In genomic region chr5:62460578-62460983, GRCh38 we compare ENCODE assay signal across 8 cellular contexts. TPM values are rescaled to one million over a fixed set of nuclear protein-coding genes. Genes with fewer than 3 reads are reported as not detected.
DNase-seq lines count a peak whose midpoint lies in the region; ATAC-seq and TF ChIP-seq lines count a peak whose summit lies in the region.

No MANE protein-coding gene starts in this region.

- peak; percentile 41 for DNase-seq in Caki2 (ENCODE audit: low read depth)
- DNase-seq in NCI-H2227 (lab: John Stamatoyannopoulos, UW; ENCODE audit: unreplicated experiment): peak; percentile 23
- no peak for DNase-seq in breast epithelium (ENCODE audit: low spot score in 2 of 2)
- no peak for DNase-seq in left lobe of liver (ENCODE audit: low spot score)
- DNase-seq in cerebellar nuclear complex (lab: John Stamatoyannopoulos, UW): no peak
- no peak for DNase-seq in cortex of kidney (lab: John Stamatoyannopoulos, UW)

- ATAC-seq in GM18868 (IDR thresholded peaks at IDR 0.05; ENCODE audit: unreplicated experiment): peak; percentile 92
- ATAC-seq in HG03025 (IDR thresholded peaks at IDR 0.05; ENCODE audit: low FRiP score, unreplicated experiment): peak; percentile 70
- ATAC-seq in left lobe of liver: peak; percentile 75

- H3K9me3 ChIP-seq in breast epithelium: no peaks in the 10 kb centered on the region

- in situ Hi-C loops in Caki2 (cut with HindIII; ENCODE audit: low pct_unique_long_range_greater_than_20kb, low sequenced_read_pairs): no loop called here

- no peak for TF ChIP-seq POLR2A in breast epithelium (IDR thresholded peaks at IDR 0.05)

- no peaks in the 10 kb centered on the region for H3K36me3 ChIP-seq in breast epithelium

- no peaks in the 10 kb centered on the region for H3K4me1 ChIP-seq in breast epithelium

- H3K4me3 ChIP-seq in breast epithelium: no peak overlapping the region

- intact Hi-C loops in breast epithelium (cut with DNase I; ENCODE audit: low total_unique reads): no loop called here

- no peaks in the 10 kb centered on the region for H3K27me3 ChIP-seq in breast epithelium

- no peak overlapping the region for H3K27ac ChIP-seq in breast epithelium

- TF ChIP-seq CTCF in breast epithelium (IDR thresholded peaks at IDR 0.05): peak; percentile 12 to 73 (median 36)

RNA-seq across cellular contexts. Expression of gene IPO11, which starts 48.0 kb away (rescaled TPM):
- 18.9 and 25.9 TPM in 2 replicates for total RNA-seq in Caki2 (2014; rRNA removed; shearing (Covaris generic); ENCODE audit: low replicate concordance)
- 10 to 100 TPM; 31.5 to 34.7 (median 33.1) TPM for total RNA-seq in breast epithelium
- 11.8 TPM for total RNA-seq in left lobe of liver

RNA-seq across cellular contexts. Expression of gene DIMT1, which starts 56.9 kb away (rescaled TPM):
- 17.8 and 19.3 TPM in 2 replicates for total RNA-seq in Caki2 (2014; rRNA removed; shearing (Covaris generic); ENCODE audit: low replicate concordance)
- 10 to 100 TPM; 34.5 to 38.3 (median 38.1) TPM for total RNA-seq in breast epithelium
- 5.9 TPM for total RNA-seq in left lobe of liver

Comparison
In these comparisons a context has a peak if more than half of its experiments do, and no peak if none do; other contexts are left out.
1. DNase-seq: peak in Caki2 (single experiment) and NCI-H2227 (single experiment); none in breast epithelium (0 of 2), left lobe of liver (single experiment), cerebellar nuclear complex (0 of 2) and cortex of kidney (single experiment).
2. Peak in every context shown above with its lines, with median percentiles within 50 percentile points of each other: ATAC-seq.